Comparison of ENCODE assay signal across 1 cellular context in the genomic region with DNA sequence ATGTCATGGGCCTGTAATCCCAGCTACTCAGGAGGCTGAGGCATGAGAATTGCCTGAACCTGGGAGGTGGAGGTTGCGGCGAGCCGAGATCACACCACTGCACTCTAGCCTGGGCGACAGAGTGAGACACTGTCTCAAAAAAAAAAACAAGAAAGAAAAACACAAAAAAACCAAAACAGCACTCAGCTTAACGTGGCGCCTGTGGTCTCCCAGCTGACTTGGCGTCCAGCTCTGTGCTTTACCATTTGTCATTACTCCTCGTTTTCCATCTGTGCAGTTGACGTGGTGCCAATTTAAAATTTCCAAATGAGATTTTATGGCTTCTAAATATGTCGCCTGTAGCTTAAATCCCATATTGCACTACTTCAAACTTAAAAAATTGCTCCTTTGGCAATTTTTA.
TF ChIP-seq lines count a peak whose summit lies in the region.

No MANE protein-coding gene starts in this region.

TF ChIP-seq in endothelial cell of umbilical vein, 7 proteins besides CTCF, POLR2A, EP300 and RAD21:
- TF ChIP-seq FOS (IDR thresholded peaks at IDR 0.05; ENCODE audit: borderline replicate concordance, insufficient read depth, low read length) (no peak), MYC (IDR thresholded peaks at IDR 0.05; ENCODE audit: low read depth, low read length) (no peak), EZH2 (IDR thresholded peaks at IDR 0.05; ENCODE audit: borderline replicate concordance, low read depth, low read length, severe bottlenecking) (no peak), GATA2 (IDR thresholded peaks at IDR 0.05; ENCODE audit: insufficient read depth, insufficient read length, low read depth, low read length) (no peak), JUN (IDR thresholded peaks at IDR 0.05; ENCODE audit: borderline replicate concordance, insufficient read depth, insufficient read length, low read depth) (no peak), POLR2AphosphoS5 (IDR thresholded peaks at IDR 0.05; ENCODE audit: insufficient read depth, low read depth, low read length) (no peak)
- TF ChIP-seq, protein P1, sequence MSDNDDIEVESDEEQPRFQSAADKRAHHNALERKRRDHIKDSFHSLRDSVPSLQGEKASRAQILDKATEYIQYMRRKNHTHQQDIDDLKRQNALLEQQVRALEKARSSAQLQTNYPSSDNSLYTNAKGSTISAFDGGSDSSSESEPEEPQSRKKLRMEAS (IDR thresholded peaks at IDR 0.05; ENCODE audit: insufficient read depth, insufficient read length), result no peak
